ENCODE assay signal across 25 cellular contexts in the genomic region with DNA sequence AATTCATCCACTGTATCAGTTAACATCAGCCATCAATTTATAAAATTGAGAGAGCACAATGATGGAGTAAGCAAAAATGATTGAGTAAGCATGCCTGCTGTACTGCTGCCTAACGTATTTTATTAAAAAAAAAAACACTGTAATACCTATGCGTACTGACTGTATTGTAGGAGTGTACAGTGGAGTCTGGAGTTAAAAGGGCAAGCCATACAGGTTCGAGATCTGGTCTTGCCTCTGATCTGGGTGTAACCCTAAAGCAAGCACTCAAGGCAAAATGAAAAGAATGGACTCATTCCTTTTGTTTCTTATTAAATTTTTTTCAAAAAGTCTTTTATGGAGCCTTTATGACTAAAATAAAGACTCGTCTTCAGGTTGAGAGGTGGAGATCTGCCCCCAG.
"Had no signal": no experiment of that assay in that cellular context is flagged by ENCODE, and none has a peak within 500 bp of the region (broad histone marks: within the 10 kb centered on the region; RNA-seq: fewer than 3 reads in every experiment).

No MANE protein-coding gene starts in this region.

- FAIRE-seq: endothelial cell of umbilical vein, frontal cortex, islet of Langerhans, keratinocyte had no signal

- H3K9me3 ChIP-seq: colonic mucosa, esophagus muscularis mucosa, gastroesophageal sphincter, left lung, lower lobe of right lung had no signal

- H3K27ac ChIP-seq: colonic mucosa, dorsolateral prefrontal cortex, epithelial cell of prostate, esophagus muscularis mucosa, foreskin keratinocyte, gastroesophageal sphincter, heart right ventricle, left lung, lower lobe of right lung had no signal

- H3K36me3 ChIP-seq: colonic mucosa, esophagus muscularis mucosa, gastroesophageal sphincter, heart right ventricle, left lung, lower lobe of right lung had no signal

- H3K4me3 ChIP-seq: colonic mucosa, dorsolateral prefrontal cortex, esophagus muscularis mucosa, gastroesophageal sphincter, heart right ventricle, left lung, lower lobe of right lung had no signal

- ATAC-seq: gastroesophageal sphincter, heart right ventricle, left cardiac atrium, left ventricle myocardium superior, lower lobe of right lung had no signal

- H3K4me1 ChIP-seq: colonic mucosa, foreskin keratinocyte, heart right ventricle, left lung, lower lobe of right lung had no signal

- DNase-seq: cerebellar nuclear complex; colonic mucosa; dermis blood vessel endothelial cell; dorsolateral prefrontal cortex; effector CD4-positive, alpha-beta T cell; effector memory CD4-positive, alpha-beta T cell; erythroblast; glutamatergic neuron; head of caudate nucleus; heart right ventricle; hippocampal formation; left cardiac atrium; left lung; left ventricle myocardium superior; lower lobe of right lung; mesenchymal stem cell; midbrain had no signal

- H3K27me3 ChIP-seq: colonic mucosa, dorsolateral prefrontal cortex, esophagus muscularis mucosa, foreskin keratinocyte, gastroesophageal sphincter, heart right ventricle, left lung had no signal
